ENCODE assay signal across 8 cellular contexts in genomic region chr14:75418779-75419768, GRCh38. TPM values are rescaled to one million over a fixed set of nuclear protein-coding genes. Genes with fewer than 3 reads are reported as not detected.
A peak's percentile ranks its signal among the peaks of the same experiment; 100 is the strongest.
DNase-seq lines count a peak whose midpoint lies in the region; ATAC-seq, FAIRE-seq and TF ChIP-seq lines count a peak whose summit lies in the region.

No MANE protein-coding gene starts in this region.

- H3K9ac ChIP-seq in NT2/D1 (ENCODE audit: insufficient read length, low read depth) (peak overlapping the region; percentile 66), parathyroid adenoma (peak overlapping the region; percentile 58)

- no peaks in the 10 kb centered on the region for H3K27me3 ChIP-seq in NT2/D1 (ENCODE audit: insufficient read depth, insufficient read length)
- no peaks in the 10 kb centered on the region for H3K27me3 ChIP-seq in parathyroid adenoma (ENCODE audit: control insufficient read depth, insufficient read depth, low read length)

- H3K27ac ChIP-seq in parathyroid adenoma: peak overlapping the region; percentile 83

- H3K4me1 Mint-ChIP-seq in dendritic cell treated with granulocyte-macrophage colony-stimulating factor and Interleukin-4, amounts not matched to agents 40 ng/mL and 50 ng/mL, for 4 days (ENCODE audit: low read depth): peaks cover 22% of the 10 kb centered on the region

- peak; percentile 63 for ATAC-seq in GM21737 (IDR thresholded peaks at IDR 0.05; ENCODE audit: unreplicated experiment)

- H3K36me3 ChIP-seq in NT2/D1 (ENCODE audit: insufficient read depth, insufficient read length, low read length) (no peaks in the 10 kb centered on the region), parathyroid adenoma (ENCODE audit: control insufficient read depth, insufficient read depth, low read length) (no peaks in the 10 kb centered on the region)

- H3K9me3 ChIP-seq in NT2/D1 (ENCODE audit: insufficient read depth, low read length) (peaks cover 3% of the 10 kb centered on the region), parathyroid adenoma (ENCODE audit: control insufficient read depth, low read length) (no peaks in the 10 kb centered on the region)

- peak overlapping the region; percentile 60 for H3K27ac Mint-ChIP-seq in dendritic cell treated with granulocyte-macrophage colony-stimulating factor and Interleukin-4, amounts not matched to agents 40 ng/mL and 50 ng/mL, for 4 days

- H3K79me2 ChIP-seq in parathyroid adenoma: peaks cover 1% of the 10 kb centered on the region

- H3K4me1 ChIP-seq in NT2/D1 (ENCODE audit: insufficient read depth, insufficient read length) (no peaks in the 10 kb centered on the region), parathyroid adenoma (peaks cover 13% of the 10 kb centered on the region)

- H3K4me3 Mint-ChIP-seq in dendritic cell treated with granulocyte-macrophage colony-stimulating factor and Interleukin-4, amounts not matched to agents 40 ng/mL and 50 ng/mL, for 4 days: no peak overlapping the region

- intact Hi-C loops in dendritic cell treated with granulocyte-macrophage colony-stimulating factor and Interleukin-4, amounts not matched to agents 40 ng/mL and 50 ng/mL, for 4 days (cut with micrococcal nuclease): no loop called here

- H3K9me3 Mint-ChIP-seq in dendritic cell treated with granulocyte-macrophage colony-stimulating factor and Interleukin-4, amounts not matched to agents 40 ng/mL and 50 ng/mL, for 4 days: no peaks in the 10 kb centered on the region

- H3K27me3 Mint-ChIP-seq in dendritic cell treated with granulocyte-macrophage colony-stimulating factor and Interleukin-4, amounts not matched to agents 40 ng/mL and 50 ng/mL, for 4 days: no peaks in the 10 kb centered on the region

- peak overlapping the region; percentile 82 for H3K4me2 ChIP-seq in parathyroid adenoma (ENCODE audit: low read length)

- peak; percentile 23 for DNase-seq in DMS79 (lab: John Stamatoyannopoulos, UW)
- peak; percentile 57 for DNase-seq in NT2/D1 (ENCODE audit: low read depth, low spot score)
- DNase-seq in cerebellar cortex (ENCODE audit: low spot score): no peak
- no peak for DNase-seq in frontal cortex (ENCODE audit: low spot score in 2 of 2)
- DNase-seq in activated gamma-delta T cell (lab: John Stamatoyannopoulos, UW): no peak

- no peak for TF ChIP-seq CTCF in parathyroid adenoma (IDR thresholded peaks at IDR 0.05)

- H3K4me3 ChIP-seq in NT2/D1 (ENCODE audit: insufficient read length, low read depth) (peak overlapping the region; percentile 30), parathyroid adenoma (ENCODE audit: low read depth, low read length) (peak overlapping the region; percentile 55)

- no peak for FAIRE-seq in frontal cortex (lab: Jason Lieb, UNC)

- peak overlapping the region; percentile 82 for H2AFZ ChIP-seq in parathyroid adenoma

- H3K36me3 Mint-ChIP-seq in dendritic cell treated with granulocyte-macrophage colony-stimulating factor and Interleukin-4, amounts not matched to agents 40 ng/mL and 50 ng/mL, for 4 days (ENCODE audit: low read depth): no peaks in the 10 kb centered on the region

RNA-seq across cellular contexts. Expression of gene JDP2, which starts 8.7 kb away (rescaled TPM):
- 5.3 TPM for total RNA-seq in frontal cortex

Comparison
In these comparisons a context has a peak if more than half of its experiments do, and no peak if none do; other contexts are left out.
1. DNase-seq: peak in DMS79 (single experiment) and NT2/D1 (single experiment); none in cerebellar cortex (single experiment), frontal cortex (0 of 2) and activated gamma-delta T cell (single experiment).